Comparison of ENCODE assay signal across 8 cellular contexts in the genomic region with DNA sequence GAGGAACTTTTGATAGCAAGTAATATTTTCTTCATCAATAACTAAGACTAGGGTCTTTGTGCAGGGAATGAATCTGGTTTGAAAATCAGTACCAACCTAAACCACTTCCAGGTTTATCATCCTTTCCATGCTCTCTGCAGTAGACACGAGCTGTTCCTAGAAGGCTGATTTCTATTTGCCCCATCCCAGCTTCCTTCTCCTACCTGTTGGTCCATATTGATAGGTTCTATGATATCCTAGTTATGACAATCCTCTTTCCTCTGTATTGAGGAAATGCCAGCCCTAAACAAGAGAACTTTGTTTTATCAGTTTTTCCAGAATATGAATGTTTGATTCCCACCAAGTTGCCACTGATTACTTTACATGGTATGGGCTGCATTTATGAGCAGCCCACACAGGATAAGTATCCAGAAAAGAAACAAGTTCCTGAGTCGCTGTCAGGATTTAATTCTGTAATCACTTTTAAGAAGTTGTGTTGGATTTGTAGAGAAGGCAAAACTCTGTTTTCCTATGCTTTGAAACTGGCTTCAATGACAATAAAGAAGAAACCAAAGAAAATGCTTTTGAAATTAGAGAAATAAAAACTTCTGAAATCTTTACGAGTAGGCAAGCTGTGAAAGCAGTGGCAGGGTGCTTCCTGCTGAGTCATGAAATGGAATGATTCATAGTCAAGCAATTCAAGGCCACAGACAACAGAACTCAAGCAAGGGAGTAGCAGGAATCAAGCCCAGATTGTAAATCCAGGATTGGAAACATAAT. TPM values are rescaled to one million over a fixed set of nuclear protein-coding genes. Genes with fewer than 3 reads are reported as not detected.
DNase-seq lines count a peak whose midpoint lies in the region; ATAC-seq lines count a peak whose summit lies in the region.

No MANE protein-coding gene starts in this region.

- H3K27me3 Mint-ChIP-seq in dendritic cell treated with granulocyte-macrophage colony-stimulating factor and Interleukin-4, amounts not matched to agents 40 ng/mL and 50 ng/mL, for 4 days = no peaks in the 10 kb centered on the region

- H3K4me1 Mint-ChIP-seq in dendritic cell treated with granulocyte-macrophage colony-stimulating factor and Interleukin-4, amounts not matched to agents 40 ng/mL and 50 ng/mL, for 4 days (ENCODE audit: low read depth) = peaks cover 18% of the 10 kb centered on the region

- peak; percentile 86 to 91 for ATAC-seq in activated CD4-positive, CD25-positive, alpha-beta regulatory T cell treated with anti-CD3 and anti-CD28 coated beads, Interleukin-2, amount 50 U/mL, for 24 hours
- ATAC-seq in HG02870 (IDR thresholded peaks at IDR 0.05; ENCODE audit: unreplicated experiment) (peak; percentile 66), HG03097 (IDR thresholded peaks at IDR 0.05; ENCODE audit: low FRiP score, unreplicated experiment) (no peak)

- peak overlapping the region; percentile 57 for H3K27ac Mint-ChIP-seq in dendritic cell treated with granulocyte-macrophage colony-stimulating factor and Interleukin-4, amounts not matched to agents 40 ng/mL and 50 ng/mL, for 4 days

- intact Hi-C loops in dendritic cell treated with granulocyte-macrophage colony-stimulating factor and Interleukin-4, amounts not matched to agents 40 ng/mL and 50 ng/mL, for 4 days (cut with micrococcal nuclease) = loop anchor here (5.0 kb wide), 1 partner anchor 36 kb away; no protein-coding TSS in a partner anchor

- H3K36me3 Mint-ChIP-seq in dendritic cell treated with granulocyte-macrophage colony-stimulating factor and Interleukin-4, amounts not matched to agents 40 ng/mL and 50 ng/mL, for 4 days (ENCODE audit: low read depth) = no peaks in the 10 kb centered on the region

- DNase-seq in activated CD4-positive, CD25-positive, alpha-beta regulatory T cell (lab: John Stamatoyannopoulos, UW) = no peak
- DNase-seq in RPMI8226 = peak; percentile 20
- DNase-seq in lung microvascular endothelial cell (ENCODE audit: low read depth in 2 of 2) = peak; percentile 85 to 94
- peak; percentile 57 for DNase-seq in ureter (ENCODE audit: low spot score)

- H3K4me3 Mint-ChIP-seq in dendritic cell treated with granulocyte-macrophage colony-stimulating factor and Interleukin-4, amounts not matched to agents 40 ng/mL and 50 ng/mL, for 4 days = no peak overlapping the region

- H3K9me3 Mint-ChIP-seq in dendritic cell treated with granulocyte-macrophage colony-stimulating factor and Interleukin-4, amounts not matched to agents 40 ng/mL and 50 ng/mL, for 4 days = no peaks in the 10 kb centered on the region

RNA-seq across cellular contexts. Expression of a gene that starts 37.3 kb away (rescaled TPM):
- total RNA-seq in lung microvascular endothelial cell (60.1 and 63.1 TPM in 2 replicates), ureter (81.2 TPM)

Comparison
In these comparisons a context has a peak if more than half of its experiments do, and no peak if none do; other contexts are left out.
1. DNase-seq: peak in RPMI8226 (single experiment), lung microvascular endothelial cell (2 of 2) and ureter (single experiment); none in activated CD4-positive, CD25-positive, alpha-beta regulatory T cell (0 of 4).